22 cellular contexts compared by ENCODE assay signal in genomic region chr4:5753366-5753765, GRCh38. TPM values are rescaled to one million over a fixed set of nuclear protein-coding genes. Genes with fewer than 3 reads are reported as not detected.
DNase-seq lines count a peak whose midpoint lies in the region; ATAC-seq, FAIRE-seq and TF ChIP-seq lines count a peak whose summit lies in the region.
"Had no signal": no experiment of that assay in that cellular context is flagged by ENCODE, and none has a peak within 500 bp of the region (broad histone marks: within the 10 kb centered on the region; RNA-seq: fewer than 3 reads in every experiment).

No MANE protein-coding gene starts in this region.

- CTCF ChIA-PET in A549 (lab: Yijun Ruan, JAX) (interaction anchor here (0.8 kb wide), 1 partner anchor 14 kb away, joined by 3 read pairs; no protein-coding TSS in a partner anchor), Panc1 (lab: Charles Lee) (no interaction called here), H1 (lab: Charles Lee; ENCODE audit: partially characterized antibody) (interaction anchor here (0.6 to 2.0 kb wide), 9 partner anchors 15 to 1238 kb away, joined by 3 to 7 read pairs (median 3); no protein-coding TSS in a partner anchor)

- H3K79me1 ChIP-seq in H1 (ENCODE audit: low read depth, low read length), result no peaks in the 10 kb centered on the region

- no peak for TF ChIP-seq RAD21 in A549 (conservative IDR thresholded peaks at IDR 0.05 in 1 of 2, IDR thresholded peaks at IDR 0.05 in 1 of 2)
- no peak for TF ChIP-seq RAD21 in H1 (IDR thresholded peaks at IDR 0.05 in 1 of 2, conservative IDR thresholded peaks at IDR 0.05 in 1 of 2; ENCODE audit: low read depth in 2 of 2, low read length in 2 of 2)

- no peak overlapping the region for H4K8ac ChIP-seq in H1 (ENCODE audit: extremely low read depth, insufficient read depth, low read length)

- no peak overlapping the region for H3K23ac ChIP-seq in H1 (ENCODE audit: insufficient read length)

- H3K4me2 ChIP-seq in A549 (no peak overlapping the region), H1 (ENCODE audit: insufficient read depth in 1 of 2, low read depth in 2 of 2, low read length in 2 of 2) (no peak overlapping the region)
- H3K4me2 ChIP-seq: BLaER1, SK-N-SH had no signal

- no TSS peak for BruUV-seq in Panc1 (replicated peaks; lab: Mats Ljungman, UMichigan)

- no peaks in the 10 kb centered on the region for H4K20me1 ChIP-seq in H1 (replicated peaks in 1 of 2; ENCODE audit: control insufficient read depth in 1 of 2, insufficient read depth in 2 of 2, low read length in 2 of 2)
- H4K20me1 ChIP-seq: BLaER1 had no signal

- H3K9ac ChIP-seq in H1 (replicated peaks in 1 of 4; ENCODE audit: extremely low read depth in 1 of 4, low read depth in 3 of 4, low read length in 3 of 4), result no peak overlapping the region; a peak in 1 of 7 replicates
- H3K9ac ChIP-seq: BLaER1, SK-N-SH had no signal

- H3K14ac ChIP-seq in H1 (ENCODE audit: insufficient read length), result peak overlapping the region; percentile 44

- peak overlapping the region; percentile 22 to 79; a peak in 4 of 6 replicates for H3K27ac ChIP-seq in A549
- H3K27ac ChIP-seq in Panc1 (ENCODE audit: low read length), result no peak overlapping the region
- H3K27ac ChIP-seq in H1 (ENCODE audit: low read depth, low read length), result peak overlapping the region; percentile 40; the same call in 1 of the 2 replicates
- H3K27ac ChIP-seq: BLaER1, dorsolateral prefrontal cortex, upper lobe of left lung had no signal

- 93% methylated on average over 3 of the region's 7 CpGs for WGBS in A549 (ENCODE audit: missing lambda C conversion rate)
- WGBS in H1 (ENCODE audit: extremely low coverage in 1 of 2, insufficient coverage in 1 of 2, insufficient read length in 1 of 2, insufficient replicate concordance in 2 of 2, low coverage in 1 of 2, low lambda C conversion rate in 2 of 2, missing lambda C conversion rate in 1 of 2), 2 experiments, result 92% methylated on average over 7 of the region's 7 CpGs; no CpG with 5 or more reads in 1 of the 2 experiments

- H3K79me2 ChIP-seq in H1 (ENCODE audit: control insufficient read depth in 1 of 2, insufficient read depth in 2 of 2, low read length in 2 of 2), result no peaks in the 10 kb centered on the region

- no peak overlapping the region for H3K56ac ChIP-seq in H1 (replicated peaks; ENCODE audit: insufficient read length, low read depth, low read length)

- intact Hi-C loops in Panc1 (cut with micrococcal nuclease; ENCODE audit: unreplicated experiment), result no loop called here

- no peaks in the 10 kb centered on the region for H3K36me3 ChIP-seq in Panc1 (ENCODE audit: control insufficient read depth, insufficient read depth, low read length)
- H3K36me3 ChIP-seq in H1 (ENCODE audit: control insufficient read depth in 2 of 4, insufficient read depth in 4 of 4, low read length in 3 of 4), result peaks cover 2 to 8% (median 5%) of the 10 kb centered on the region in 4 experiments; a peak in 4 of 8 replicates

- H2BK120ac ChIP-seq in H1 (replicated peaks; ENCODE audit: low read depth, low read length), result peak overlapping the region; percentile 89

- peak in 1 of 2 experiments; percentile 17; a peak in 1 of 6 replicates for ATAC-seq in A549
- ATAC-seq in Panc1, result peak; percentile 19; the same call in 1 of the 2 replicates
- no peak for ATAC-seq in HG03571 (IDR thresholded peaks at IDR 0.05; ENCODE audit: unreplicated experiment)
- no peak for ATAC-seq in GM21367 (IDR thresholded peaks at IDR 0.05; ENCODE audit: unreplicated experiment)
- ATAC-seq: activated CD8-positive, alpha-beta memory T cell treated with anti-CD3 and anti-CD28 coated beads, Interleukin-2, amount 10 ng/mL, durations not matched to agents 7 days and 5 days; naive thymus-derived CD4-positive, alpha-beta T cell had no signal

- no peak overlapping the region for H2AFZ ChIP-seq in H1 (ENCODE audit: low read length)

- TF ChIP-seq POLR2A in A549 (IDR thresholded peaks at IDR 0.05; ENCODE audit: low read length), result no peak
- no peak for TF ChIP-seq POLR2A in H1 (IDR thresholded peaks at IDR 0.05; ENCODE audit: control extremely low read depth in 1 of 2, low read depth in 2 of 2, low read length in 2 of 2)
- no peak for TF ChIP-seq POLR2A in GM12892 (IDR thresholded peaks at IDR 0.05; ENCODE audit: low read depth, low read length)

- H2BK15ac ChIP-seq in H1 (ENCODE audit: low read length), result peak overlapping the region; percentile 25; the same call in 1 of the 2 replicates

- TF ChIP-seq CTCF in A549 (IDR thresholded peaks at IDR 0.05) (no peak), Panc1 (IDR thresholded peaks at IDR 0.05) (no peak), H1 (IDR thresholded peaks at IDR 0.05; ENCODE audit: control extremely low read depth in 1 of 3, insufficient read depth in 1 of 3, low read depth in 1 of 3, low read length in 3 of 3) (no peak)

- in situ Hi-C loops in Panc1 (cut with HindIII; ENCODE audit: low pct_unique_long_range_greater_than_20kb, low sequenced_read_pairs), result no loop called here

- TF ChIP-seq EP300 in A549 (IDR thresholded peaks at IDR 0.05) (no peak), H1 (IDR thresholded peaks at IDR 0.05; ENCODE audit: borderline replicate concordance in 1 of 2, low read depth in 2 of 2, low read length in 2 of 2) (no peak)

- POLR2A ChIA-PET in A549 (lab: Yijun Ruan, JAX) (no interaction called here), Panc1 (lab: Charles Lee) (no interaction called here), H1 (lab: Charles Lee; ENCODE audit: partially characterized antibody) (interaction anchor here (0.7 kb wide), 1 partner anchor 653 kb away, joined by 3 read pairs; no protein-coding TSS in a partner anchor)

- FAIRE-seq in A549 (lab: Jason Lieb, UNC) (no peak), H1 (lab: Jason Lieb, UNC) (no peak), GM12892 (lab: Jason Lieb, UNC) (no peak)
- FAIRE-seq: A204.1 had no signal

- H3K4me1 ChIP-seq in A549 (peaks cover 23% of the 10 kb centered on the region), Panc1 (ENCODE audit: control insufficient read depth, insufficient read depth, low read length) (peaks cover 3% of the 10 kb centered on the region; the same call in 1 of the 2 replicates), H1 (replicated peaks in 1 of 4; ENCODE audit: control insufficient read depth in 3 of 4, insufficient read depth in 4 of 4, low read length in 3 of 4) (peaks cover 0 to 22% (median 18%) of the 10 kb centered on the region in 4 experiments; a peak in 6 of 7 replicates)
- H3K4me1 ChIP-seq: BLaER1, upper lobe of left lung had no signal

- peak overlapping the region; percentile 96 for H2BK5ac ChIP-seq in H1 (ENCODE audit: low read depth, low read length)

- H3K9me3 ChIP-seq in A549, result no peaks in the 10 kb centered on the region
- H3K9me3 ChIP-seq in Panc1 (ENCODE audit: control insufficient read depth, insufficient read depth, low read depth, low read length), result no peaks in the 10 kb centered on the region
- no peaks in the 10 kb centered on the region for H3K9me3 ChIP-seq in H1 (ENCODE audit: insufficient read depth in 2 of 2, low read depth in 1 of 2, low read length in 1 of 2)
- H3K9me3 ChIP-seq: BLaER1, SK-N-SH, upper lobe of left lung had no signal

- 0 out of 2 replicates have a peak overlapping the region, but pooled peaks have one; percentile 75 for H2BK20ac ChIP-seq in H1 (ENCODE audit: low read length)

- no peak for DNase-seq in A549 (ENCODE audit: low read depth in 1 of 2, low spot score in 1 of 2)
- no peak for DNase-seq in Panc1 (ENCODE audit: low read depth, low spot score)
- DNase-seq in H1 (ENCODE audit: low read depth in 1 of 2, low spot score in 2 of 2), result no peak
- DNase-seq in lung microvascular endothelial cell (ENCODE audit: low read depth in 2 of 2), result peak; percentile 7 to 32
- no peak for DNase-seq in GM12892 (ENCODE audit: insufficient read length)
- DNase-seq in stimulated activated CD8-positive, alpha-beta memory T cell treated with anti-CD3 and anti-CD28 coated beads, Interleukin-4, amount 100 ng/mL, for 48 hours, result no peak
- DNase-seq: activated CD4-positive, alpha-beta T cell treated with anti-CD3 and anti-CD28 coated beads, Interleukin-2, amount 10 ng/mL, durations not matched to agents 24 days and 14 days; activated CD8-positive, alpha-beta memory T cell treated with anti-CD3 and anti-CD28 coated beads, Interleukin-2, amount 10 ng/mL, durations not matched to agents 7 days and 5 days; activated naive CD4-positive, alpha-beta T cell treated with anti-CD3 and anti-CD28 coated beads, Interleukin-2, amount 50 U/mL, for 16 hours; central memory CD4-positive, alpha-beta T cell; COR-L47; dorsolateral prefrontal cortex; naive thymus-derived CD4-positive, alpha-beta T cell; NCI-H1048; NCI-H187 treated with DMSO at 0.1 percent for 48 hours; NCI-H82; SK-N-SH; upper lobe of left lung had no signal

- peaks cover 3% of the 10 kb centered on the region; the same call in 1 of the 2 replicates for H3K23me2 ChIP-seq in H1 (ENCODE audit: low read depth, low read length)

- no peak overlapping the region for H3K18ac ChIP-seq in H1 (ENCODE audit: extremely low read depth, low read length)

- H3K4me3 ChIP-seq in A549 (no peak overlapping the region), Panc1 (ENCODE audit: low read depth in 2 of 2, low read length in 2 of 2) (no peak overlapping the region), H1 (ENCODE audit: extremely low read depth in 1 of 4, insufficient read depth in 2 of 4, low read depth in 3 of 4, low read length in 4 of 4) (no peak overlapping the region)
- H3K4me3 ChIP-seq: BLaER1, dorsolateral prefrontal cortex, upper lobe of left lung had no signal

- H3K27me3 ChIP-seq in Panc1 (ENCODE audit: control insufficient read depth, insufficient read depth, low read length), result no peaks in the 10 kb centered on the region
- peaks cover 0 to 2% (median 0%) of the 10 kb centered on the region in 4 experiments; a peak in 1 of 7 replicates for H3K27me3 ChIP-seq in H1 (replicated peaks in 1 of 4; ENCODE audit: control insufficient read depth in 3 of 4, extremely low read depth in 1 of 4, insufficient read depth in 3 of 4, low read length in 3 of 4)
- H3K27me3 ChIP-seq: BLaER1, upper lobe of left lung had no signal

- H3K4ac ChIP-seq in H1 (replicated peaks; ENCODE audit: insufficient read length, low read depth, low read length), result peak overlapping the region; percentile 96

- H4K91ac ChIP-seq in H1 (replicated peaks; ENCODE audit: insufficient read length, low read length), result peak overlapping the region; percentile 99

- peak overlapping the region; percentile 54; the same call in 1 of the 2 replicates for H2AK5ac ChIP-seq in H1 (ENCODE audit: low read depth, low read length)

- peak overlapping the region; percentile 60; the same call in 1 of the 2 replicates for H2BK12ac ChIP-seq in H1 (ENCODE audit: low read depth, low read length)

- peak overlapping the region; percentile 70 for H4K5ac ChIP-seq in H1 (ENCODE audit: insufficient read length, low read depth, low read length)

RNA-seq across cellular contexts. Expression of gene EVC, which starts 42.4 kb away (rescaled TPM):
- polyA plus RNA-seq in A549 (2011; rRNA removed), result 3.0 and 5.7 TPM in 2 replicates
- 4.0 and 5.6 TPM in 2 replicates for polyA plus RNA-seq in A549 (2012; cell fraction: cytosol; rRNA removed)
- polyA plus RNA-seq in A549 (2012; cell fraction: nucleus; rRNA removed), result 7.5 and 12.1 TPM in 2 replicates
- polyA plus RNA-seq in A549 (2017; fragmentation: RNase III; extraction: RNeasy Plus Mini Kit Qiagen cat#74134 plus additional on column Dnase treatment), result 5.4 to 6.4 TPM (median 5.5 TPM) in 3 replicates
- polyA minus RNA-seq in A549 (2011; rRNA and poly(A)+ RNA removed), result 7.4 and 10.2 TPM in 2 replicates
- total RNA-seq in Panc1 (2021; ENCODE audit: unreplicated experiment), result 12.1 TPM
- 9.1 TPM for polyA plus RNA-seq in Panc1 (2012; ENCODE audit: insufficient read length)
- total RNA-seq in H1 (2021; fragmentation: NEBNext Ultra II Directional; extraction: Animal tissue kit (Norgen Biotek cat#: 25700)), result 9.8 and 11.3 TPM in 2 replicates
- 2.6 and 5.1 TPM in 2 replicates for polyA plus RNA-seq in H1 (2011; rRNA removed)
- polyA plus RNA-seq in H1 (2011; cell fraction: cytosol; rRNA removed), result 3.3 TPM
- polyA plus RNA-seq in H1 (2011; cell fraction: nucleus; rRNA removed), result 14.4 TPM
- 4.8 to 5.9 TPM (median 5.2 TPM) in 4 replicates for polyA plus RNA-seq in H1 (2012, experiment 1 of 2)
- 2.9 TPM for polyA plus RNA-seq in H1 (2012, experiment 2 of 2)
- 4.0 TPM for polyA plus RNA-seq in H1 (2013, experiment 1 of 2)
- 4.6 TPM for polyA plus RNA-seq in H1 (2013, experiment 2 of 2)
- 4.2 and 6.9 TPM in 2 replicates for polyA minus RNA-seq in H1 (2011; rRNA and poly(A)+ RNA removed)
- 8.1 TPM for polyA minus RNA-seq in H1 (2011; cell fraction: cytosol; rRNA and poly(A)+ RNA removed)
- 23.4 TPM for polyA minus RNA-seq in H1 (2011; cell fraction: nucleus; rRNA and poly(A)+ RNA removed)
- 8.5 and 17.5 TPM in 2 replicates for total RNA-seq in lung microvascular endothelial cell
- 5.2 TPM for polyA plus RNA-seq in GM12892 (2012; ENCODE audit: missing spikeins)
- polyA plus RNA-seq: naive thymus-derived CD4-positive, alpha-beta T cell had no signal

RNA-seq across cellular contexts. Expression of gene EVC2, which starts 45.0 kb away (rescaled TPM):
- polyA plus RNA-seq in A549 (2011; rRNA removed), result 0.96 and 1.5 TPM in 2 replicates
- polyA plus RNA-seq in A549 (2012; cell fraction: cytosol; rRNA removed), result 0.53 and 0.70 TPM in 2 replicates
- 1.7 and 1.9 TPM in 2 replicates for polyA plus RNA-seq in A549 (2012; cell fraction: nucleus; rRNA removed)
- polyA plus RNA-seq in A549 (2017; fragmentation: RNase III; extraction: RNeasy Plus Mini Kit Qiagen cat#74134 plus additional on column Dnase treatment), result 1.3 to 1.5 TPM (median 1.5 TPM) in 3 replicates
- polyA minus RNA-seq in A549 (2011; rRNA and poly(A)+ RNA removed), result 3.5 and 4.9 TPM in 2 replicates
- total RNA-seq in Panc1 (2021; ENCODE audit: unreplicated experiment), result not detected
- polyA plus RNA-seq in Panc1 (2012; ENCODE audit: insufficient read length), result not detected
- total RNA-seq in H1 (2021; fragmentation: NEBNext Ultra II Directional; extraction: Animal tissue kit (Norgen Biotek cat#: 25700)), result 5.9 and 6.4 TPM in 2 replicates
- polyA plus RNA-seq in H1 (2011; rRNA removed), result 0.73 and 1.4 TPM in 2 replicates
- 1.5 TPM for polyA plus RNA-seq in H1 (2011; cell fraction: cytosol; rRNA removed)
- 2.5 TPM for polyA plus RNA-seq in H1 (2011; cell fraction: nucleus; rRNA removed)
- 3.6 to 4.7 TPM (median 4.1 TPM) in 4 replicates for polyA plus RNA-seq in H1 (2012, experiment 1 of 2)
- polyA plus RNA-seq in H1 (2012, experiment 2 of 2), result 1.5 TPM
- 3.5 TPM for polyA plus RNA-seq in H1 (2013, experiment 1 of 2)
- polyA plus RNA-seq in H1 (2013, experiment 2 of 2), result 3.8 TPM
- polyA minus RNA-seq in H1 (2011; rRNA and poly(A)+ RNA removed), result 3.2 and 3.3 TPM in 2 replicates
- polyA minus RNA-seq in H1 (2011; cell fraction: cytosol; rRNA and poly(A)+ RNA removed), result 2.1 TPM
- 5.4 TPM for polyA minus RNA-seq in H1 (2011; cell fraction: nucleus; rRNA and poly(A)+ RNA removed)
- 6.3 and 10.1 TPM in 2 replicates for total RNA-seq in lung microvascular endothelial cell
- 0.61 TPM for polyA plus RNA-seq in GM12892 (2012; ENCODE audit: missing spikeins)
- polyA plus RNA-seq: SK-N-SH had no signal

Comparison
In these comparisons a context has a peak if more than half of its experiments do, and no peak if none do; other contexts are left out.
1. DNase-seq: peak in lung microvascular endothelial cell (2 of 2); none in A549 (0 of 2), Panc1 (single experiment), H1 (0 of 2), GM12892 (single experiment) and stimulated activated CD8-positive, alpha-beta memory T cell treated with anti-CD3 and anti-CD28 coated beads, Interleukin-4, amount 100 ng/mL, for 48 hours (single experiment).